ENCODE assay signal across 14 cellular contexts in genomic region chr14:31030406-31030805, GRCh38. TPM values are rescaled to one million over a fixed set of nuclear protein-coding genes. Genes with fewer than 3 reads are reported as not detected.
DNase-seq lines count a peak whose midpoint lies in the region; ATAC-seq and TF ChIP-seq lines count a peak whose summit lies in the region.
"Had no signal": no experiment of that assay in that cellular context is flagged by ENCODE, and none has a peak within 500 bp of the region (broad histone marks: within the 10 kb centered on the region; RNA-seq: fewer than 3 reads in every experiment).

No MANE protein-coding gene starts in this region.

- H3K4me3 Mint-ChIP-seq in stimulated activated naive CD8-positive, alpha-beta T cell treated with anti-CD3 and anti-CD28 coated beads, Interleukin-15, Interleukin-2, amounts not matched to agents 100 ng/mL and 50 ng/mL, for 24 hours, result no peak overlapping the region
- H3K4me3 Mint-ChIP-seq in IgD-negative memory B cell (peak overlapping the region in 1 of 4 donors; percentile 52), endodermal cell (no peak overlapping the region)

- H3K36me3 ChIP-seq in endodermal cell (ENCODE audit: control insufficient read depth, insufficient read depth, low read length), result no peaks in the 10 kb centered on the region

- peaks cover 11% of the 10 kb centered on the region for H3K36me3 Mint-ChIP-seq in stimulated activated naive CD8-positive, alpha-beta T cell treated with anti-CD3 and anti-CD28 coated beads, Interleukin-15, Interleukin-2, amounts not matched to agents 100 ng/mL and 50 ng/mL, for 24 hours (ENCODE audit: low read depth)
- H3K36me3 Mint-ChIP-seq in IgD-negative memory B cell (peaks cover 6% of the 10 kb centered on the region), endodermal cell (ENCODE audit: low read depth) (no peaks in the 10 kb centered on the region)

- no peak overlapping the region for H3K4me3 ChIP-seq in endodermal cell (ENCODE audit: low read length)
- H3K4me3 ChIP-seq: A549 had no signal

- no peak overlapping the region for H3K9ac ChIP-seq in endodermal cell (ENCODE audit: extremely low read depth, low read length, poor library complexity, severe bottlenecking)

- 90 to 92% methylated on average over 4 of the region's 4 CpGs for WGBS in endodermal cell (ENCODE audit: insufficient coverage in 1 of 2, insufficient read length in 1 of 2), 2 experiments

- ATAC-seq in stimulated activated naive CD8-positive, alpha-beta T cell treated with anti-CD3 and anti-CD28 coated beads, Interleukin-15, Interleukin-2, amounts not matched to agents 100 U/mL and 50 U/mL, for 24 hours, result no peak
- ATAC-seq in HG02884 (IDR thresholded peaks at IDR 0.05; ENCODE audit: unreplicated experiment) (no peak), HG02798 (IDR thresholded peaks at IDR 0.05; ENCODE audit: poor library complexity, unreplicated experiment) (no peak)
- ATAC-seq: A549 had no signal

- peaks cover 50% of the 10 kb centered on the region for H3K4me1 Mint-ChIP-seq in stimulated activated naive CD8-positive, alpha-beta T cell treated with anti-CD3 and anti-CD28 coated beads, Interleukin-15, Interleukin-2, amounts not matched to agents 100 ng/mL and 50 ng/mL, for 24 hours (ENCODE audit: low read depth)
- H3K4me1 Mint-ChIP-seq in IgD-negative memory B cell (peaks cover 26 to 28% (median 27%) of the 10 kb centered on the region in 3 donors), endodermal cell (peaks cover 25% of the 10 kb centered on the region)

- peak overlapping the region; percentile 52 for H3K27ac Mint-ChIP-seq in stimulated activated naive CD8-positive, alpha-beta T cell treated with anti-CD3 and anti-CD28 coated beads, Interleukin-15, Interleukin-2, amounts not matched to agents 100 ng/mL and 50 ng/mL, for 24 hours
- H3K27ac Mint-ChIP-seq in IgD-negative memory B cell (peak overlapping the region in 2 of 3 donors; percentile 25 to 60), endodermal cell (no peak overlapping the region)

- no peaks in the 10 kb centered on the region for H3K27me3 ChIP-seq in endodermal cell (ENCODE audit: control insufficient read depth, insufficient read depth, low read length, poor library complexity, severe bottlenecking)
- H3K27me3 ChIP-seq: BE2C had no signal

- H3K27me3 Mint-ChIP-seq in stimulated activated naive CD8-positive, alpha-beta T cell treated with anti-CD3 and anti-CD28 coated beads, Interleukin-15, Interleukin-2, amounts not matched to agents 100 ng/mL and 50 ng/mL, for 24 hours, result no peaks in the 10 kb centered on the region
- H3K27me3 Mint-ChIP-seq in IgD-negative memory B cell (no peaks in the 10 kb centered on the region), endodermal cell (ENCODE audit: insufficient read depth) (no peaks in the 10 kb centered on the region)
- H3K27me3 Mint-ChIP-seq: CD8-positive, alpha-beta memory T cell had no signal

- no peak for TF ChIP-seq CTCF in endodermal cell (conservative IDR thresholded peaks at IDR 0.05)

- H3K9me3 ChIP-seq in endodermal cell (ENCODE audit: control insufficient read depth, low read length), result no peaks in the 10 kb centered on the region
- H3K9me3 ChIP-seq: A549, BE2C, Caco-2 had no signal

- H3K27ac ChIP-seq in endodermal cell (ENCODE audit: low read depth, low read length), result no peak overlapping the region
- H3K27ac ChIP-seq: C4-2B had no signal

- no peaks in the 10 kb centered on the region for H3K9me3 Mint-ChIP-seq in stimulated activated naive CD8-positive, alpha-beta T cell treated with anti-CD3 and anti-CD28 coated beads, Interleukin-15, Interleukin-2, amounts not matched to agents 100 ng/mL and 50 ng/mL, for 24 hours
- H3K9me3 Mint-ChIP-seq in IgD-negative memory B cell, result no peaks in the 10 kb centered on the region
- no peaks in the 10 kb centered on the region for H3K9me3 Mint-ChIP-seq in endodermal cell
- H3K9me3 Mint-ChIP-seq: CD8-positive, alpha-beta memory T cell had no signal

- no peak for DNase-seq in stimulated activated naive CD8-positive, alpha-beta T cell treated with anti-CD3 and anti-CD28 coated beads, Interleukin-15, Interleukin-2, amounts not matched to agents 100 U/mL and 50 U/mL, for 24 hours
- DNase-seq in endodermal cell, result peak; percentile 27
- no peak for DNase-seq in stimulated activated naive CD4-positive, alpha-beta T cell (lab: John Stamatoyannopoulos, UW)
- DNase-seq: BE2C; Caco-2; CD8-positive, alpha-beta memory T cell; DMS53; GF-D8 had no signal

- H3K4me1 ChIP-seq in endodermal cell (ENCODE audit: control insufficient read depth, insufficient read depth, low read length), result peaks cover 10% of the 10 kb centered on the region
- H3K4me1 ChIP-seq: BE2C had no signal

RNA-seq across cellular contexts. Expression of gene STRN3, which starts 4.2 kb away (rescaled TPM):
- 4.9 TPM for polyA plus RNA-seq in IgD-negative memory B cell
- total RNA-seq in endodermal cell, result 10 to 100 TPM; 56.5 to 58.9 TPM
- polyA plus RNA-seq in endodermal cell (2013, experiment 1 of 2), result 39.3 TPM
- polyA plus RNA-seq in endodermal cell (2013, experiment 2 of 2), result 36.0 TPM

RNA-seq across cellular contexts. Expression of gene AP4S1, which starts 5.0 kb away (rescaled TPM):
- polyA plus RNA-seq in IgD-negative memory B cell, result 9.7 TPM
- 10 to 100 TPM in 1 of 2 donors, 1 to 10 TPM in 1; 7.6 to 11.1 TPM for total RNA-seq in endodermal cell
- polyA plus RNA-seq in endodermal cell (2013, experiment 1 of 2), result 4.0 TPM
- polyA plus RNA-seq in endodermal cell (2013, experiment 2 of 2), result 5.1 TPM
